In the genomic region with DNA sequence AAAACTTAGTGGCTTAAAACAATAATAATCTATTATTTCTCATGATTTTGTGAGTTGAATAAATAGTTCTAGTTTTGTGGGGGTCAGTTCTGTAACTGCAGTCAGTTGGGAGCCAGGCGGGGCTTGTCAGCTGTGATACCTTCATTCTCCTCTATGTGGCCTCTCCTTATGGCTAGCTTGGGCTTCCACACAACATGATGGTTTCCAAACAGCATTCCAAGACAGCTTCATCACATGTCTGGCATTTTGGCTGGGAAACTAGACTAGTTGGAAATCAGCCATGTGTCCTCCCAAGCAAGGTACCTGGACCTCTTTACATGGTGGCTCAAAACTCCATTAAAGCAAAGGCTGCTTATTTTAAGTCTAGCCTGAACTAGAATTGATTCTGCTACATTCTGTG, we compare ENCODE assay signal across 1 cellular context.
TF ChIP-seq lines count a peak whose summit lies in the region.

No MANE protein-coding gene starts in this region.

TF ChIP-seq in WTC11, 78 proteins besides CTCF, POLR2A, EP300 and RAD21 (continued from another document):
- TF ChIP-seq, protein P1, sequence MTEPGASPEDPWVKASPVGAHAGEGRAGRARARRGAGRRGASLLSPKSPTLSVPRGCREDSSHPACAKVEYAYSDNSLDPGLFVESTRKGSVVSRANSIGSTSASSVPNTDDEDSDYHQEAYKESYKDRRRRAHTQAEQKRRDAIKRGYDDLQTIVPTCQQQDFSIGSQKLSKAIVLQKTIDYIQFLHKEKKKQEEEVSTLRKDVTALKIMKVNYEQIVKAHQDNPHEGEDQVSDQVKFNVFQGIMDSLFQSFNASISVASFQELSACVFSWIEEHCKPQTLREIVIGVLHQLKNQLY (CRISPR knock-in tag; IDR thresholded peaks at IDR 0.05): no peak
- TF ChIP-seq ZNF232 (CRISPR knock-in tag; IDR thresholded peaks at IDR 0.05): no peak
- no peak for TF ChIP-seq NR3C1 (CRISPR knock-in tag; conservative IDR thresholded peaks at IDR 0.05; ENCODE audit: low read depth)
- TF ChIP-seq RORB (CRISPR knock-in tag; IDR thresholded peaks at IDR 0.05): no peak
